Comparison of ENCODE assay signal across 8 cellular contexts in the genomic region with DNA sequence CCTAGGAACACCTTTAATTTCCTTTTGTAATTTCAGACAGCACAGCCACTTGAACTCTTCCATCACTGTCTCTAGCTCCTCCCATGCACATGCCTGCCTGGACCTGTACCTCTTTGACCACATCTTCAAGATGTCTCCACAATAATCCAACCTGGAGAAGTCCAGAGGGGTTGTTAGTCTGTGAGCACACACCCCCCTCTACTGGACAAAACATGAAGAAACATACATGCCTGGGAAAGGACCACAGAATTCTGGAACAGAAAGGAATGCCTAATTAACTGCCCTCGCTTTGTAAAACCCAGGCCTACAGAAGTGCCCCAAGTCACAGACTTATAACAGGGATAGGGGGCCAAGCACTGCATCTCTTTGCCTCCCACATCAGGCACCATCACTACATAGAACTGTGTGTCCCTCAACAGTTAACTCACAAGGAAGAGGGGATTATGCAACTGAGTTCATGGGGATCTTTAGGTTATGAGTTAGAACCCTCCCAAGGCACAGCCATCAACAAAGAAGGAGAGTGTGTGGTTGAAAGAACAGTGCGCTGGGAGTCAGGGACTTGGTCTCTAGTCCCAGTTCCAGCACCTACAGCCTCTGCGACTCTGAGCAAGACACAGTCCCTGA.
A peak's percentile ranks its signal among the peaks of the same experiment; 100 is the strongest.
DNase-seq lines count a peak whose midpoint lies in the region; ATAC-seq, FAIRE-seq and TF ChIP-seq lines count a peak whose summit lies in the region.

No MANE protein-coding gene starts in this region.

- peak; percentile 99 for ATAC-seq in RWPE2 (ENCODE audit: low read depth)
- peak; percentile 53 to 91 (median 88) for ATAC-seq in pancreas
- ATAC-seq in GM21786 (IDR thresholded peaks at IDR 0.05; ENCODE audit: unreplicated experiment), result no peak
- ATAC-seq in GM21825 (IDR thresholded peaks at IDR 0.05; ENCODE audit: unreplicated experiment), result no peak

- intact Hi-C loops in esophagus squamous epithelium (cut with DNase I) (loop anchor here (10.0 kb wide), 2 partner anchors 48 to 98 kb away; no protein-coding TSS in a partner anchor), pancreas (cut with DNase I) (loop anchor here in 1 of 3 donors (10.0 kb wide), 1 partner anchor 118 kb away; no protein-coding TSS in a partner anchor)

- H3K4me3 ChIP-seq in RWPE2 (ENCODE audit: severe bottlenecking) (no peak overlapping the region), esophagus squamous epithelium (no peak overlapping the region), pancreas (no peak overlapping the region)

- TF ChIP-seq CTCF in RWPE2 (IDR thresholded peaks at IDR 0.05; ENCODE audit: poor library complexity, severe bottlenecking) (peak; percentile 99), esophagus squamous epithelium (IDR thresholded peaks at IDR 0.05) (peak in 5 of 6 experiments; percentile 67 to 80 (median 68)), pancreas (IDR thresholded peaks at IDR 0.05) (peak; percentile 17 to 41 (median 33))

- no peaks in the 10 kb centered on the region for H3K27me3 ChIP-seq in RWPE2 (ENCODE audit: insufficient read depth, poor library complexity, severe bottlenecking)
- peaks cover 0 to 20% (median 0%) of the 10 kb centered on the region in 4 donors for H3K27me3 ChIP-seq in esophagus squamous epithelium
- no peaks in the 10 kb centered on the region for H3K27me3 ChIP-seq in pancreas

- peaks cover 12% of the 10 kb centered on the region for H3K4me1 ChIP-seq in RWPE2 (ENCODE audit: insufficient read depth, poor library complexity, severe bottlenecking)
- peaks cover 0 to 12% (median 0%) of the 10 kb centered on the region in 3 donors for H3K4me1 ChIP-seq in esophagus squamous epithelium
- no peaks in the 10 kb centered on the region for H3K4me1 ChIP-seq in pancreas

- 47 to 66% methylated on average over 2 to 3 of the region's 3 CpGs for WGBS in esophagus squamous epithelium, 2 donors
- WGBS in pancreas, 2 donors, result 66 to 73% methylated on average over 3 of the region's 3 CpGs

- FAIRE-seq in HTR-8/SVneo (lab: Jason Lieb, UNC) (peak; percentile 79), pancreas (lab: Jason Lieb, UNC) (no peak)

- H3K9me3 ChIP-seq in RWPE2 (ENCODE audit: severe bottlenecking) (no peaks in the 10 kb centered on the region), esophagus squamous epithelium (no peaks in the 10 kb centered on the region), pancreas (no peaks in the 10 kb centered on the region)

- H3K36me3 ChIP-seq in RWPE2 (ENCODE audit: low read depth) (no peaks in the 10 kb centered on the region), esophagus squamous epithelium (no peaks in the 10 kb centered on the region), pancreas (no peaks in the 10 kb centered on the region)

- DNase-seq in DMS79 treated with DMSO at 0.1 percent for 48 hours (lab: John Stamatoyannopoulos, UW), result peak; percentile 89
- peak; percentile 65 for DNase-seq in HTR-8/SVneo (ENCODE audit: insufficient read length, low spot score)
- DNase-seq in RWPE2 (ENCODE audit: low spot score), result peak; percentile 80
- no peak for DNase-seq in esophagus squamous epithelium (lab: John Stamatoyannopoulos, UW)
- peak in 1 of 6 donors; percentile 20 for DNase-seq in pancreas
- no peak for DNase-seq in stimulated activated naive CD4-positive, alpha-beta T cell treated with Interleukin-2 at 50 U/mL for 16 hours (lab: John Stamatoyannopoulos, UW)

- TF ChIP-seq POLR2A in esophagus squamous epithelium (IDR thresholded peaks at IDR 0.05), result no peak

- peak overlapping the region; percentile 76 for H3K27ac ChIP-seq in RWPE2 (ENCODE audit: poor library complexity, severe bottlenecking)
- H3K27ac ChIP-seq in esophagus squamous epithelium, result no peak overlapping the region
- H3K27ac ChIP-seq in pancreas, result no peak overlapping the region

Comparison
In these comparisons a context has a peak if more than half of its experiments do, and no peak if none do; other contexts are left out.
1. DNase-seq: peak in DMS79 treated with DMSO at 0.1 percent for 48 hours (single experiment), HTR-8/SVneo (single experiment) and RWPE2 (single experiment); none in esophagus squamous epithelium (single experiment) and stimulated activated naive CD4-positive, alpha-beta T cell treated with Interleukin-2 at 50 U/mL for 16 hours (single experiment).
2. ATAC-seq: peak in RWPE2 (single experiment) and pancreas (4 of 4); none in GM21786 (single experiment) and GM21825 (single experiment).
3. CTCF ChIP-seq: peak in every context shown above with its lines; median percentile 99 in RWPE2; 68 in esophagus squamous epithelium; 33 in pancreas.